ENCODE assay signal across 11 cellular contexts in the genomic region with DNA sequence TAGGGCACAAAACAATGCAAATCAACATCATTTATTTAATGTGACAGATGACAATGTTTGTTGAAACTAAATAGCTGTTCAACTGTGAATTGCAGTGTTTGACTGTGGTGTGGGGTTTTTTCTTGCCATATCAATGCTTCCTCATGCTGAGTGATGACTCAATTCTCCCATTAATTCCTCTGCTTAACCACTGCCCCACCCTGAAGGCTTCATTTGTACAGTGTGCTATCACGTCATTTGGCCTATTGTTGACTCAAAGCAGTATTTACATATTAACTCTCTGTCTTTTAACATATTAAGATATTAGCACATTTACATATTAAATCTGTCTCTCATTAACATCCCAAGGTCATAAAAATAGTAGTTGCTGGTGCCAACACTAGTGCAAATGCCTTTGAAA.
DNase-seq lines count a peak whose midpoint lies in the region; ATAC-seq lines count a peak whose summit lies in the region.
"Had no signal": no experiment of that assay in that cellular context is flagged by ENCODE, and none has a peak within 500 bp of the region (broad histone marks: within the 10 kb centered on the region; RNA-seq: fewer than 3 reads in every experiment).

No MANE protein-coding gene starts in this region.

- H3K4me1 Mint-ChIP-seq in activated CD4-positive, alpha-beta T cell treated with anti-CD3 and anti-CD28 coated beads for 36 hours, result no peaks in the 10 kb centered on the region
- H3K4me1 Mint-ChIP-seq in stimulated activated effector memory CD8-positive, alpha-beta T cell treated with anti-CD3 and anti-CD28 coated beads, Interleukin-12 subunit alpha, Interleukin-12 subunit beta, amount 100 ng/mL, for 72 hours, result no peaks in the 10 kb centered on the region
- H3K4me1 Mint-ChIP-seq: B cell had no signal

- no peak for DNase-seq in activated CD4-positive, alpha-beta T cell treated with anti-CD3 and anti-CD28 coated beads for 36 hours
- no peak for DNase-seq in activated CD4-positive, alpha-beta T cell treated with anti-CD3 and anti-CD28 coated beads for 1 hour
- DNase-seq in SK-MEL-5 (ENCODE audit: low read depth, low spot score), result peak; percentile 4
- no peak for DNase-seq in stimulated activated effector memory CD8-positive, alpha-beta T cell treated with anti-CD3 and anti-CD28 coated beads, Interleukin-12 subunit alpha, Interleukin-12 subunit beta, amount 100 ng/mL, for 72 hours (ENCODE audit: low spot score in 2 of 2)
- no peak for DNase-seq in dedifferentiated amniotic fluid mesenchymal stem cell (ENCODE audit: extremely low spot score)
- DNase-seq in Right ventricle myocardium inferior (ENCODE audit: missing footprints), result no peak
- no peak for DNase-seq in NCI-H1105 (lab: John Stamatoyannopoulos, UW)
- DNase-seq: activated CD8-positive, alpha-beta memory T cell treated with anti-CD3 and anti-CD28 coated beads, Interleukin-2, amount 50 U/mL, for 48 hours; stimulated activated CD4-positive, alpha-beta T cell treated with anti-CD3 and anti-CD28 coated beads, Interleukin-12 subunit alpha, Interleukin-12 subunit beta, amount 100 ng/mL, for 4 hours had no signal

- no peak overlapping the region for H3K27ac Mint-ChIP-seq in activated CD4-positive, alpha-beta T cell treated with anti-CD3 and anti-CD28 coated beads for 36 hours
- H3K27ac Mint-ChIP-seq in stimulated activated effector memory CD8-positive, alpha-beta T cell treated with anti-CD3 and anti-CD28 coated beads, Interleukin-12 subunit alpha, Interleukin-12 subunit beta, amount 100 ng/mL, for 72 hours, result no peak overlapping the region
- H3K27ac Mint-ChIP-seq: B cell had no signal

- no peak overlapping the region for H3K4me3 Mint-ChIP-seq in activated CD4-positive, alpha-beta T cell treated with anti-CD3 and anti-CD28 coated beads for 36 hours
- no peak overlapping the region for H3K4me3 Mint-ChIP-seq in stimulated activated effector memory CD8-positive, alpha-beta T cell treated with anti-CD3 and anti-CD28 coated beads, Interleukin-12 subunit alpha, Interleukin-12 subunit beta, amount 100 ng/mL, for 72 hours
- H3K4me3 Mint-ChIP-seq: B cell had no signal

- H3K9me3 Mint-ChIP-seq in activated CD4-positive, alpha-beta T cell treated with anti-CD3 and anti-CD28 coated beads for 36 hours (ENCODE audit: low read depth), result peaks cover 19% of the 10 kb centered on the region
- H3K9me3 Mint-ChIP-seq in stimulated activated effector memory CD8-positive, alpha-beta T cell treated with anti-CD3 and anti-CD28 coated beads, Interleukin-12 subunit alpha, Interleukin-12 subunit beta, amount 100 ng/mL, for 72 hours, result peaks cover 16% of the 10 kb centered on the region

- peaks cover 14% of the 10 kb centered on the region for H3K27me3 Mint-ChIP-seq in activated CD4-positive, alpha-beta T cell treated with anti-CD3 and anti-CD28 coated beads for 36 hours

- POLR2A ChIA-PET in activated CD4-positive, alpha-beta T cell treated with anti-CD3 and anti-CD28 coated beads for 36 hours (lab: Charles Lee), result interaction anchor here (0.6 kb wide), 1 partner anchor 112 kb away, joined by 5 read pairs; no protein-coding TSS in a partner anchor

- intact Hi-C loops in activated CD4-positive, alpha-beta T cell treated with anti-CD3 and anti-CD28 coated beads for 36 hours (cut with DNase I, micrococcal nuclease), result no loop called here
- intact Hi-C loops in Right ventricle myocardium inferior (cut with DNase I), result no loop called here

- in situ Hi-C loops in SK-MEL-5 (cut with HindIII; ENCODE audit: low pct_unique_long_range_greater_than_20kb, low sequenced_read_pairs), result no loop called here

- ATAC-seq in activated CD4-positive, alpha-beta T cell treated with anti-CD3 and anti-CD28 coated beads for 36 hours, result peak; percentile 33
- ATAC-seq in HG03108 (IDR thresholded peaks at IDR 0.05; ENCODE audit: unreplicated experiment) (peak; percentile 87), Right ventricle myocardium inferior (no peak)
- ATAC-seq in stimulated activated effector memory CD8-positive, alpha-beta T cell treated with anti-CD3 and anti-CD28 coated beads, Interleukin-12 subunit alpha, Interleukin-12 subunit beta, amount 100 ng/mL, for 72 hours, result peak; percentile 80

- CTCF ChIA-PET in activated CD4-positive, alpha-beta T cell treated with anti-CD3 and anti-CD28 coated beads for 36 hours (lab: Charles Lee), result no interaction called here

- peaks cover 3% of the 10 kb centered on the region for H3K36me3 Mint-ChIP-seq in activated CD4-positive, alpha-beta T cell treated with anti-CD3 and anti-CD28 coated beads for 36 hours (ENCODE audit: low read depth)
- no peaks in the 10 kb centered on the region for H3K36me3 Mint-ChIP-seq in stimulated activated effector memory CD8-positive, alpha-beta T cell treated with anti-CD3 and anti-CD28 coated beads, Interleukin-12 subunit alpha, Interleukin-12 subunit beta, amount 100 ng/mL, for 72 hours
